12 cellular contexts compared by ENCODE assay signal in the genomic region with DNA sequence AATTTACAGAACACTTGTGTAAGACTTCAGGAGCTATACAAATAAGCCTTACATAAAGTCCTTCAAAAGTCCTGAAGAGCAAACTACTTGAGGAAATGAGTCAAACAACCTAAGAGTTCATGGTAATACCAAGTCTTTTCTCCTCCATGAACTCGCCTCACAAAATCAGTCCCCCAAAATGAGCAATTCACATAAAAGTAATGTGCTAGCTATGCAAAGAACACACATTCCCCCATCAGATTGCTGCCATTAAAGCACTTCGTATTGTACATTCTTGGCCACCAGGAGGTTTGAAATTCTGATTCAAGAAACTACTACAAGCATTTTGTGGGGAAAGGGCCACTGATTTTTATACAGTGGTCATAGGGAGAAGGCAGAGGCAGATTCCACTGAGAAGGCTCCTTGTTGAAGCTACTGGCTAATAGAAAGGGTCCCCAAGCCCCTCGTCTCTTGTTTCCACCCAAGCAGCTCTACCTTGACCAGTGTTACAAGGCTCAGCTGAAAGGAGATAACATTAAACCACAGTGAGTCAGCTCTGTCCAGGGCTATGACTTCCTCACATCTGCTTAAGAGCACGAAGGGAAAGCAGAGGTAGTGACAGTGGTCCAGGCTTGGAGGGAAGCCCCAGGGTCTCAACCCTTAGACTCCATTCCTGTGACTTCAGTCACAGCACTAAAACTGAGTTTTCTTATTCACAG.
DNase-seq lines count a peak whose midpoint lies in the region; ATAC-seq, FAIRE-seq and TF ChIP-seq lines count a peak whose summit lies in the region.
"Had no signal": no experiment of that assay in that cellular context is flagged by ENCODE, and none has a peak within 500 bp of the region (broad histone marks: within the 10 kb centered on the region; RNA-seq: fewer than 3 reads in every experiment).

No MANE protein-coding gene starts in this region.

- peak overlapping the region; percentile 41 to 58 for H3K4me3 Mint-ChIP-seq in activated T-cell treated with anti-CD3 and anti-CD28 coated beads, Interleukin-2, amount 50 U/mL, for 72 hours
- H3K4me3 Mint-ChIP-seq: activated CD4-positive, alpha-beta T cell treated with anti-CD3 and anti-CD28 coated beads, Interleukin-2, amount 10 ng/mL, durations not matched to agents 7 days and 5 days; CD4-positive, CD25-positive, alpha-beta regulatory T cell had no signal

- H3K4me1 Mint-ChIP-seq in activated T-cell treated with anti-CD3 and anti-CD28 coated beads, Interleukin-2, amount 50 U/mL, for 72 hours (ENCODE audit: low read depth): peaks cover 37% of the 10 kb centered on the region
- H3K4me1 Mint-ChIP-seq: CD4-positive, CD25-positive, alpha-beta regulatory T cell had no signal

- H3K4me3 ChIP-seq in epithelial cell of proximal tubule (ENCODE audit: low read depth, low read length): no peak overlapping the region

- peak; percentile 81 to 82 for ATAC-seq in activated T-cell treated with anti-CD3 and anti-CD28 coated beads, Interleukin-2, amount 50 U/mL, for 72 hours (replicated peaks in 1 of 2)
- ATAC-seq in HG02623 (IDR thresholded peaks at IDR 0.05; ENCODE audit: unreplicated experiment): no peak
- no peak for ATAC-seq in GM21526 (IDR thresholded peaks at IDR 0.05; ENCODE audit: low FRiP score, unreplicated experiment)
- ATAC-seq: left ventricle myocardium superior had no signal

- H3K27me3 Mint-ChIP-seq in activated T-cell treated with anti-CD3 and anti-CD28 coated beads, Interleukin-2, amount 50 U/mL, for 72 hours (ENCODE audit: low read depth): no peaks in the 10 kb centered on the region
- H3K27me3 Mint-ChIP-seq: activated CD4-positive, alpha-beta T cell treated with anti-CD3 and anti-CD28 coated beads, Interleukin-2, amount 10 ng/mL, durations not matched to agents 7 days and 5 days; CD4-positive, CD25-positive, alpha-beta regulatory T cell had no signal

- FAIRE-seq in urothelium cell line (lab: Jason Lieb, UNC): no peak
- FAIRE-seq: RCC 7860 had no signal

- H3K36me3 Mint-ChIP-seq in activated T-cell treated with anti-CD3 and anti-CD28 coated beads, Interleukin-2, amount 50 U/mL, for 72 hours (ENCODE audit: insufficient read depth in 2 of 2): peaks cover 0 to 4% of the 10 kb centered on the region in 2 donors
- H3K36me3 Mint-ChIP-seq: CD4-positive, CD25-positive, alpha-beta regulatory T cell had no signal

- peak in 1 of 2 donors; percentile 7 for DNase-seq in activated T-cell treated with anti-CD3 and anti-CD28 coated beads, Interleukin-2, amount 50 U/mL, for 72 hours
- DNase-seq in activated T-cell treated with anti-CD3 and anti-CD28 coated beads, Interleukin-2, amount 50 U/mL, for 48 hours: no peak
- DNase-seq in RPMI7951 (ENCODE audit: low read depth) (peak; percentile 75), epithelial cell of proximal tubule (ENCODE audit: low read depth) (no peak), urothelium cell line (ENCODE audit: low spot score) (peak; percentile 33), COLO829 (ENCODE audit: low spot score) (no peak)
- DNase-seq: activated CD4-positive, alpha-beta T cell treated with anti-CD3 and anti-CD28 coated beads, Interleukin-2, amount 10 ng/mL, durations not matched to agents 7 days and 5 days; CD4-positive, CD25-positive, alpha-beta regulatory T cell; left ventricle myocardium superior had no signal

- peak; percentile 14 for TF ChIP-seq CTCF in epithelial cell of proximal tubule (conservative IDR thresholded peaks at IDR 0.05; ENCODE audit: low read depth, low read length)

- H3K9me3 Mint-ChIP-seq in activated T-cell treated with anti-CD3 and anti-CD28 coated beads, Interleukin-2, amount 50 U/mL, for 72 hours: no peaks in the 10 kb centered on the region

- H3K27ac Mint-ChIP-seq in activated T-cell treated with anti-CD3 and anti-CD28 coated beads, Interleukin-2, amount 50 U/mL, for 72 hours: no peak overlapping the region
- H3K27ac Mint-ChIP-seq: CD4-positive, CD25-positive, alpha-beta regulatory T cell had no signal

Comparison
In these comparisons a context has a peak if more than half of its experiments do, and no peak if none do; other contexts are left out.
1. ATAC-seq: peak in activated T-cell treated with anti-CD3 and anti-CD28 coated beads, Interleukin-2, amount 50 U/mL, for 72 hours (2 of 2); none in HG02623 (single experiment) and GM21526 (single experiment).
2. DNase-seq: peak in RPMI7951 (single experiment) and urothelium cell line (single experiment); none in activated T-cell treated with anti-CD3 and anti-CD28 coated beads, Interleukin-2, amount 50 U/mL, for 48 hours (0 of 2), epithelial cell of proximal tubule (single experiment) and COLO829 (single experiment).